ENCODE assay signal across 11 cellular contexts in genomic region chr15:58229297-58229768, GRCh38.
A peak's percentile ranks its signal among the peaks of the same experiment; 100 is the strongest.
DNase-seq lines count a peak whose midpoint lies in the region; TF ChIP-seq lines count a peak whose summit lies in the region.
"Had no signal": no experiment of that assay in that cellular context is flagged by ENCODE, and none has a peak within 500 bp of the region (broad histone marks: within the 10 kb centered on the region; RNA-seq: fewer than 3 reads in every experiment).

No MANE protein-coding gene starts in this region.

- no peak overlapping the region for H3T11ph ChIP-seq in H9 (ENCODE audit: low read length)

- H2AK5ac ChIP-seq in H9 (ENCODE audit: insufficient read length, low read length): no peak overlapping the region

- peaks cover 11% of the 10 kb centered on the region; the same call in 1 of the 2 replicates for H3K4me1 ChIP-seq in H9 (ENCODE audit: insufficient read depth, low read length)

- no peak overlapping the region for H4K8ac ChIP-seq in H9 (replicated peaks; ENCODE audit: insufficient read length, low read depth, low read length)

- peak overlapping the region; percentile 11 to 95 (median 18) for H3K27ac Mint-ChIP-seq in H9
- H3K27ac Mint-ChIP-seq: activated B cell treated with CpG ODN at 0.5 μM for 24 hours; activated naive CD8-positive, alpha-beta T cell treated with anti-CD3 and anti-CD28 coated beads, Interleukin-2, amount 50 U/mL, for 24 hours had no signal

- no peak overlapping the region for H4K91ac ChIP-seq in H9 (ENCODE audit: insufficient read length, low read depth, low read length)

- H3K14ac ChIP-seq in H9 (ENCODE audit: insufficient read depth, low read length): no peak overlapping the region

- no peak overlapping the region for H2BK120ac ChIP-seq in H9 (ENCODE audit: low read depth, low read length, poor library complexity, severe bottlenecking)

- H2BK12ac ChIP-seq in H9 (ENCODE audit: insufficient read length, low read depth, low read length): no peak overlapping the region

- peaks cover 5% of the 10 kb centered on the region for H3K27me3 Mint-ChIP-seq in H9 (ENCODE audit: low read depth)

- H3K36me3 Mint-ChIP-seq in H9 (ENCODE audit: insufficient read depth in 1 of 3, low read depth in 3 of 3): no peaks in the 10 kb centered on the region

- no CpG with 5 or more reads among the region's 8 CpGs for WGBS in H9 (ENCODE audit: extremely low coverage, insufficient read length, low lambda C conversion rate)

- DNase-seq in H9 (peak; percentile 67), amygdala (lab: John Stamatoyannopoulos, UW) (peak in 36 of 56 donors; percentile 6 to 75 (median 38)), hypothalamus (lab: John Stamatoyannopoulos, UW) (peak in 28 of 51 donors; percentile 6 to 82 (median 26)), putamen (ENCODE audit: low spot score) (peak; percentile 84), DMS153 treated with DMSO at 0.1 percent for 48 hours (lab: John Stamatoyannopoulos, UW; ENCODE audit: unreplicated experiment) (no peak), HuH-7.5 (ENCODE audit: low spot score) (no peak), SHP77 (lab: John Stamatoyannopoulos, UW) (no peak), amniotic stem cell (lab: John Stamatoyannopoulos, UW) (no peak)
- DNase-seq: activated B cell treated with CpG ODN at 0.5 μM for 24 hours; activated naive CD8-positive, alpha-beta T cell treated with anti-CD3 and anti-CD28 coated beads, Interleukin-2, amount 50 U/mL, for 24 hours had no signal

- H3K23me2 ChIP-seq in H9 (ENCODE audit: insufficient read length, low read depth, low read length, poor library complexity, severe bottlenecking): no peaks in the 10 kb centered on the region

- H3K23ac ChIP-seq in H9 (ENCODE audit: insufficient read length, low read depth, low read length): no peak overlapping the region

- H2BK20ac ChIP-seq in H9 (ENCODE audit: low read depth, low read length, poor library complexity, severe bottlenecking): no peak overlapping the region

- H4K20me1 ChIP-seq in H9 (ENCODE audit: control insufficient read depth, insufficient read depth, insufficient read length): no peaks in the 10 kb centered on the region

- H2AFZ ChIP-seq in H9 (ENCODE audit: low read length): no peak overlapping the region

- no peaks in the 10 kb centered on the region for H3K9me3 Mint-ChIP-seq in H9
- H3K9me3 Mint-ChIP-seq: activated B cell treated with CpG ODN at 0.5 μM for 24 hours; activated naive CD8-positive, alpha-beta T cell treated with anti-CD3 and anti-CD28 coated beads, Interleukin-2, amount 50 U/mL, for 24 hours had no signal

- no peak overlapping the region for H3K9ac ChIP-seq in H9 (ENCODE audit: extremely low read depth, insufficient read length, low read length)

- H3K18ac ChIP-seq in H9 (ENCODE audit: insufficient read length, low read depth, low read length): no peak overlapping the region

- no peak overlapping the region for H2BK15ac ChIP-seq in H9 (ENCODE audit: low read depth, low read length)

- H4K5ac ChIP-seq in H9 (ENCODE audit: insufficient read length, low read depth, low read length): no peak overlapping the region

- H3K4me2 ChIP-seq in H9 (ENCODE audit: insufficient read depth, insufficient read length, low read length): peak overlapping the region; percentile 71

- H3K4ac ChIP-seq in H9 (ENCODE audit: low read depth, low read length): no peak overlapping the region

- H3K56ac ChIP-seq in H9 (ENCODE audit: insufficient read length, low read depth, low read length): no peak overlapping the region

- H3K4me1 Mint-ChIP-seq in H9: peaks cover 55 to 64% of the 10 kb centered on the region in 2 experiments
- H3K4me1 Mint-ChIP-seq: activated B cell treated with CpG ODN at 0.5 μM for 24 hours had no signal

- no peaks in the 10 kb centered on the region for H3K27me3 ChIP-seq in H9 (ENCODE audit: insufficient read depth, low read length)
- H3K27me3 ChIP-seq: neutrophil had no signal

- H3K79me2 ChIP-seq in H9 (ENCODE audit: insufficient read depth, low read length): no peaks in the 10 kb centered on the region

- no peak for TF ChIP-seq CTCF in H9 (conservative IDR thresholded peaks at IDR 0.05)

- no peaks in the 10 kb centered on the region for H3K79me1 ChIP-seq in H9 (ENCODE audit: insufficient read depth, low read depth, low read length, poor library complexity, severe bottlenecking)

- no peaks in the 10 kb centered on the region for H3K9me3 ChIP-seq in H9 (ENCODE audit: control insufficient read depth, low read depth, low read length)
- H3K9me3 ChIP-seq: neutrophil had no signal

- H3K4me3 Mint-ChIP-seq in H9: peak overlapping the region; percentile 43 to 68
- H3K4me3 Mint-ChIP-seq: activated B cell treated with CpG ODN at 0.5 μM for 24 hours; activated naive CD8-positive, alpha-beta T cell treated with anti-CD3 and anti-CD28 coated beads, Interleukin-2, amount 50 U/mL, for 24 hours had no signal

- no peak overlapping the region for H2BK5ac ChIP-seq in H9 (ENCODE audit: insufficient read length, low read length)

- peak overlapping the region; percentile 69 for H3K27ac ChIP-seq in H9 (ENCODE audit: insufficient read length, low read depth, low read length)
- H3K27ac ChIP-seq: neutrophil had no signal

Comparison
In these comparisons a context has a peak if more than half of its experiments do, and no peak if none do; other contexts are left out.
1. DNase-seq: peak in H9 (single experiment), amygdala (36 of 56), hypothalamus (28 of 51) and putamen (single experiment); none in DMS153 treated with DMSO at 0.1 percent for 48 hours (single experiment), HuH-7.5 (single experiment), SHP77 (0 of 2) and amniotic stem cell (single experiment).